In the genomic region with DNA sequence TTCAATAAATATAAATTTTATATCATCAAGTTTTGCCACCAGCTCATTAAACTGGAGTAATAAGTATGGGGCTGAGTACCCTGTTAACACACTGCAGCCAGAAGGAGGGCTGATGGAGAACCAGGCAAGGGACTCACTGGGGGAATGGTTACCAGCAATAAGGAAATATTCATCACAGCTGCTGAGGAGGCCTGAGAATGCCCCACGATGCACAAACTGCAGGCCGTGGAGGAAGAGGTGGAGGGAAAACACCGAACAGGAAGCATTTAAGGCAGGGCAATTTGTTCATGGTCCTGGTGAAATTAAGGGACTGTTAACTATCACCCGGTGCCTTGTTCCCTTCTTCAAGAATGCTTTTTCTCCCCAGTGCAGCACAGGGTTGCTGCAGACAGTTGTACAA, we compare ENCODE assay signal across 1 cellular context.
TF ChIP-seq lines count a peak whose summit lies in the region.

No MANE protein-coding gene starts in this region.

TF ChIP-seq in WTC11, 78 proteins besides CTCF, POLR2A, EP300 and RAD21 (continued from another document):
- TF ChIP-seq, protein P1, sequence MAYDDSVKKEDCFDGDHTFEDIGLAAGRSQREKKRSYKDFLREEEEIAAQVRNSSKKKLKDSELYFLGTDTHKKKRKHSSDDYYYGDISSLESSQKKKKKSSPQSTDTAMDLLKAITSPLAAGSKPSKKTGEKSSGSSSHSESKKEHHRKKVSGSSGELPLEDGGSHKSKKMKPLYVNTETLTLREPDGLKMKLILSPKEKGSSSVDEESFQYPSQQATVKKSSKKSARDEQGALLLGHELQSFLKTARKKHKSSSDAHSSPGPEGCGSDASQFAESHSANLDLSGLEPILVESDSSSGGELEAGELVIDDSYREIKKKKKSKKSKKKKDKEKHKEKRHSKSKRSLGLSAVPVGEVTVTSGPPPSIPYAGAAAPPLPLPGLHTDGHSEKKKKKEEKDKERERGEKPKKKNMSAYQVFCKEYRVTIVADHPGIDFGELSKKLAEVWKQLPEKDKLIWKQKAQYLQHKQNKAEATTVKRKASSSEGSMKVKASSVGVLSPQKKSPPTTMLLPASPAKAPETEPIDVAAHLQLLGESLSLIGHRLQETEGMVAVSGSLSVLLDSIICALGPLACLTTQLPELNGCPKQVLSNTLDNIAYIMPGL (CRISPR knock-in tag; IDR thresholded peaks at IDR 0.05): no peak
- TF ChIP-seq FOXP1 (CRISPR knock-in tag; IDR thresholded peaks at IDR 0.05; ENCODE audit: borderline replicate concordance) (no peak), FOXK1 (CRISPR knock-in tag; IDR thresholded peaks at IDR 0.05) (no peak)
